In genomic region chr1:208163542-208163941, GRCh38 we compare ENCODE assay signal across 21 cellular contexts.
"Had no signal": no experiment of that assay in that cellular context is flagged by ENCODE, and none has a peak within 500 bp of the region (broad histone marks: within the 10 kb centered on the region; RNA-seq: fewer than 3 reads in every experiment).

No MANE protein-coding gene starts in this region.

- H3K36me3 Mint-ChIP-seq: activated naive CD4-positive, alpha-beta T cell treated with anti-CD3 and anti-CD28 coated beads, Interleukin-2, amount 50 U/mL, for 24 hours; natural killer cell treated with Interleukin-12 subunit alpha and Interleukin-12 subunit beta and Interleukin-15 and Interleukin-18, amount 100 ng/mL, for 72 hours had no signal

- H3K9me3 ChIP-seq: adrenal gland, tibial artery, vagina had no signal

- H3K9me3 Mint-ChIP-seq: activated naive CD4-positive, alpha-beta T cell treated with anti-CD3 and anti-CD28 coated beads, Interleukin-2, amount 50 U/mL, for 24 hours; natural killer cell treated with Interleukin-12 subunit alpha and Interleukin-12 subunit beta and Interleukin-15 and Interleukin-18, amount 100 ng/mL, for 72 hours had no signal

- FAIRE-seq: astrocyte, endothelial cell of umbilical vein, kidney had no signal

- H3K27ac Mint-ChIP-seq: activated naive CD4-positive, alpha-beta T cell treated with anti-CD3 and anti-CD28 coated beads, Interleukin-2, amount 50 U/mL, for 24 hours; natural killer cell treated with Interleukin-12 subunit alpha and Interleukin-12 subunit beta and Interleukin-15 and Interleukin-18, amount 100 ng/mL, for 72 hours had no signal

- H3K4me3 Mint-ChIP-seq: activated naive CD4-positive, alpha-beta T cell treated with anti-CD3 and anti-CD28 coated beads, Interleukin-2, amount 50 U/mL, for 24 hours; natural killer cell treated with Interleukin-12 subunit alpha and Interleukin-12 subunit beta and Interleukin-15 and Interleukin-18, amount 100 ng/mL, for 72 hours had no signal

- H3K4me1 Mint-ChIP-seq: activated naive CD4-positive, alpha-beta T cell treated with anti-CD3 and anti-CD28 coated beads, Interleukin-2, amount 50 U/mL, for 24 hours had no signal

- H3K27ac ChIP-seq: adrenal gland, tibial artery, vagina, VCaP had no signal

- H3K27me3 ChIP-seq: adrenal gland, tibial artery, vagina had no signal

- H3K4me3 ChIP-seq: adrenal gland, tibial artery, vagina had no signal

- ATAC-seq: natural killer cell treated with Interleukin-12 subunit alpha and Interleukin-12 subunit beta and Interleukin-15 and Interleukin-18, amount 100 ng/mL, for 72 hours had no signal

- DNase-seq: activated CD4-positive, alpha-beta T cell treated with anti-CD3 and anti-CD28 coated beads, Interleukin-2, amount 50 U/mL, for 48 hours; activated gamma-delta T cell; adrenal gland; cerebellar nuclear complex; effector CD8-positive, alpha-beta T cell; kidney; left ventricle myocardium superior; mesendoderm; nucleus accumbens; retina; stimulated activated CD4-positive, alpha-beta T cell treated with anti-CD3 and anti-CD28 coated beads, Interleukin-2, amount 100 ng/mL, for 24 hours; stimulated activated naive CD4-positive, alpha-beta T cell treated with Interleukin-2 at 50 U/mL for 16 hours; substantia nigra; T-helper 2 cell had no signal

- H3K36me3 ChIP-seq: adrenal gland, tibial artery, vagina had no signal
